20 cellular contexts compared by ENCODE assay signal in genomic region chr10:79099898-79100448, GRCh38. TPM values are rescaled to one million over a fixed set of nuclear protein-coding genes. Genes with fewer than 3 reads are reported as not detected.
A peak's percentile ranks its signal among the peaks of the same experiment; 100 is the strongest.
DNase-seq lines count a peak whose midpoint lies in the region; ATAC-seq, FAIRE-seq and TF ChIP-seq lines count a peak whose summit lies in the region.
"Had no signal": no experiment of that assay in that cellular context is flagged by ENCODE, and none has a peak within 500 bp of the region (broad histone marks: within the 10 kb centered on the region; RNA-seq: fewer than 3 reads in every experiment).

No MANE protein-coding gene starts in this region.

- TF ChIP-seq POLR2A in thyroid gland (IDR thresholded peaks at IDR 0.05): no peak

- H3K27me3 Mint-ChIP-seq in MCF 10A (ENCODE audit: insufficient read depth, unreplicated experiment): no peaks in the 10 kb centered on the region
- H3K27me3 Mint-ChIP-seq: CD4-positive, CD25-positive, alpha-beta regulatory T cell; central memory CD8-positive, alpha-beta T cell; stimulated activated naive CD8-positive, alpha-beta T cell treated with anti-CD3 and anti-CD28 coated beads, Interleukin-15, Interleukin-2, amounts not matched to agents 100 ng/mL and 50 ng/mL, for 24 hours had no signal

- H3K27ac ChIP-seq in mammary epithelial cell (ENCODE audit: insufficient read depth, low read depth, low read length) (no peak overlapping the region), KOPT-K1 (ENCODE audit: low read depth, low read length, poor library complexity, severe bottlenecking) (peak overlapping the region; percentile 29), kidney (ENCODE audit: low read depth in 2 of 2, low read length in 2 of 2) (peak overlapping the region; percentile 88 to 90), thyroid gland (peak overlapping the region; percentile 89 to 96 (median 93))

- POLR2A ChIA-PET in MCF 10A (lab: Yijun Ruan, JAX): interaction anchor here (1.9 to 2.0 kb wide), 2 partner anchors 11 to 12 kb away, joined by 4 to 5 read pairs; no protein-coding TSS in a partner anchor

- dilution Hi-C loops in mammary epithelial cell (cut with HindIII; ENCODE audit: low sequenced_read_pairs): no loop called here

- no peaks in the 10 kb centered on the region for H3K9me3 Mint-ChIP-seq in MCF 10A (ENCODE audit: unreplicated experiment)
- H3K9me3 Mint-ChIP-seq: central memory CD8-positive, alpha-beta T cell; stimulated activated naive CD8-positive, alpha-beta T cell treated with anti-CD3 and anti-CD28 coated beads, Interleukin-15, Interleukin-2, amounts not matched to agents 100 ng/mL and 50 ng/mL, for 24 hours had no signal

- no peak for FAIRE-seq in kidney (lab: Jason Lieb, UNC)
- FAIRE-seq: GM12878, HepG2 had no signal

- no peaks in the 10 kb centered on the region for H3K9me3 ChIP-seq in mammary epithelial cell (replicated peaks; ENCODE audit: insufficient read depth, low read length)
- H3K9me3 ChIP-seq in KOPT-K1 (ENCODE audit: insufficient read depth, low read length, poor library complexity, severe bottlenecking): no peaks in the 10 kb centered on the region
- H3K9me3 ChIP-seq in kidney (ENCODE audit: control insufficient read depth in 1 of 2, low read length in 2 of 2): no peaks in the 10 kb centered on the region
- no peaks in the 10 kb centered on the region for H3K9me3 ChIP-seq in thyroid gland
- H3K9me3 ChIP-seq: MG63, ovary had no signal

- H3K4me3 Mint-ChIP-seq in MCF 10A (ENCODE audit: unreplicated experiment): no peak overlapping the region
- H3K4me3 Mint-ChIP-seq: central memory CD8-positive, alpha-beta T cell; stimulated activated naive CD8-positive, alpha-beta T cell treated with anti-CD3 and anti-CD28 coated beads, Interleukin-15, Interleukin-2, amounts not matched to agents 100 ng/mL and 50 ng/mL, for 24 hours had no signal

- no peak for ATAC-seq in HG03565 (IDR thresholded peaks at IDR 0.05; ENCODE audit: unreplicated experiment)
- ATAC-seq: esophagus mucosa, GM12878, HepG2, left ventricle myocardium superior had no signal

- H3K27me3 ChIP-seq in mammary epithelial cell (ENCODE audit: insufficient read depth, low read length) (no peaks in the 10 kb centered on the region), thyroid gland (no peaks in the 10 kb centered on the region)
- H3K27me3 ChIP-seq: MG63, ovary had no signal

- no peaks in the 10 kb centered on the region for H4K20me1 ChIP-seq in mammary epithelial cell (ENCODE audit: insufficient read depth, low read length)

- H3K4me3 ChIP-seq in mammary epithelial cell (replicated peaks in 1 of 3; ENCODE audit: insufficient read depth in 1 of 3, low read depth in 2 of 3, low read length in 3 of 3) (no peak overlapping the region), kidney (ENCODE audit: low read length in 2 of 2) (no peak overlapping the region), thyroid gland (replicated peaks in 1 of 3) (no peak overlapping the region)
- H3K4me3 ChIP-seq: GM12878, MG63, ovary had no signal

- H3K9ac ChIP-seq in mammary epithelial cell (ENCODE audit: insufficient read depth, low read length) (no peak overlapping the region), kidney (ENCODE audit: low read length in 2 of 2) (peak overlapping the region in 1 of 2 donors; percentile 49)

- DNase-seq in MCF 10A (ENCODE audit: unreplicated experiment) (no peak), mammary epithelial cell (no peak), kidney (no peak), thyroid gland (no peak), activated gamma-delta T cell treated with Interleukin-2 at 50 U/mL for 16 hours (no peak), GM20000 (ENCODE audit: low spot score) (no peak)
- DNase-seq: activated CD4-positive, CD25-positive, alpha-beta regulatory T cell; CD4-positive, CD25-positive, alpha-beta regulatory T cell; DMS153; left ventricle myocardium superior; MG63; NCI-H774; ovary had no signal

- H3K36me3 Mint-ChIP-seq in MCF 10A (ENCODE audit: insufficient read depth, unreplicated experiment): no peaks in the 10 kb centered on the region
- H3K36me3 Mint-ChIP-seq: CD4-positive, CD25-positive, alpha-beta regulatory T cell had no signal

- H3K79me2 ChIP-seq in mammary epithelial cell (ENCODE audit: insufficient read depth, low read length): peaks cover 97% of the 10 kb centered on the region

- H3K4me1 ChIP-seq in mammary epithelial cell (ENCODE audit: insufficient read depth, low read length) (peaks cover 44% of the 10 kb centered on the region), kidney (ENCODE audit: control insufficient read depth in 1 of 2, insufficient read depth in 1 of 2, low read depth in 1 of 2, low read length in 2 of 2) (peaks cover 75 to 84% of the 10 kb centered on the region in 2 donors), thyroid gland (peaks cover 91 to 100% of the 10 kb centered on the region in 2 donors)

- no peak overlapping the region for H3K4me2 ChIP-seq in mammary epithelial cell (ENCODE audit: insufficient read depth, low read depth, low read length)

- H3K36me3 ChIP-seq in mammary epithelial cell (ENCODE audit: insufficient read depth, low read length) (no peaks in the 10 kb centered on the region), KOPT-K1 (ENCODE audit: insufficient read depth, low read length) (no peaks in the 10 kb centered on the region), kidney (ENCODE audit: control insufficient read depth in 1 of 2, insufficient read depth in 2 of 2, low read length in 2 of 2) (no peaks in the 10 kb centered on the region), thyroid gland (peaks cover 0 to 4% of the 10 kb centered on the region in 2 donors)
- H3K36me3 ChIP-seq: ovary had no signal

- 92% methylated on average over 2 of the region's 2 CpGs for WGBS in mammary epithelial cell (ENCODE audit: low coverage, missing lambda C conversion rate)
- WGBS in thyroid gland, 2 donors: 88% methylated on average over 2 of the region's 2 CpGs; no CpG with 5 or more reads in 1 of the 2 donors

- H3K27ac Mint-ChIP-seq in MCF 10A (ENCODE audit: low read depth, unreplicated experiment): peak overlapping the region; percentile 72
- H3K27ac Mint-ChIP-seq: stimulated activated naive CD8-positive, alpha-beta T cell treated with anti-CD3 and anti-CD28 coated beads, Interleukin-15, Interleukin-2, amounts not matched to agents 100 ng/mL and 50 ng/mL, for 24 hours had no signal

- H2AFZ ChIP-seq in mammary epithelial cell (ENCODE audit: low read depth, low read length): no peak overlapping the region

- in situ Hi-C loops in mammary epithelial cell (cut with MboI; ENCODE audit: low sequenced_read_pairs in 2 of 2): no loop called here

- peaks cover 44% of the 10 kb centered on the region for H3K4me1 Mint-ChIP-seq in MCF 10A (ENCODE audit: insufficient read depth, unreplicated experiment)

- no peak for TF ChIP-seq CTCF in MCF 10A (IDR thresholded peaks at IDR 0.05; ENCODE audit: unreplicated experiment)
- TF ChIP-seq CTCF in mammary epithelial cell (conservative IDR thresholded peaks at IDR 0.05 in 1 of 2, IDR thresholded peaks at IDR 0.05 in 1 of 2; ENCODE audit: extremely low read depth in 1 of 2, insufficient read depth in 1 of 2, low read depth in 1 of 2, low read length in 2 of 2): no peak
- TF ChIP-seq CTCF in kidney (IDR thresholded peaks at IDR 0.05; ENCODE audit: borderline replicate concordance, extremely low read depth, insufficient read depth): no peak
- TF ChIP-seq CTCF in thyroid gland (IDR thresholded peaks at IDR 0.05): no peak
- no peak for TF ChIP-seq CTCF in GM20000 (IDR thresholded peaks at IDR 0.05; ENCODE audit: extremely low read depth, missing control alignments)

- intact Hi-C loops in MCF 10A (cut with micrococcal nuclease): no loop called here
- intact Hi-C loops in mammary epithelial cell (cut with micrococcal nuclease): no loop called here
- intact Hi-C loops in kidney (cut with DNase I): no loop called here
- intact Hi-C loops in thyroid gland (cut with DNase I): no loop called here

- CTCF ChIA-PET in MCF 10A (lab: Yijun Ruan, JAX) (no interaction called here), mammary epithelial cell (lab: Charles Lee; ENCODE audit: low non-redundant PET) (no interaction called here)

- BruUV-seq in MCF 10A (replicated peaks; lab: Mats Ljungman, UMichigan) (no TSS peak), mammary epithelial cell (replicated peaks; lab: Mats Ljungman, UMichigan) (no TSS peak)

RNA-seq across cellular contexts. Expression of gene ZMIZ1, which starts 31.2 kb away (rescaled TPM):
- total RNA-seq in MCF 10A (2022) (15.5 and 20.3 TPM in 2 replicates), mammary epithelial cell (10 to 100 TPM; 22.3 to 25.0 TPM), kidney (97.6 TPM), thyroid gland (100 to 1,000 TPM in 2 of 4 donors, 10 to 100 TPM in 2; 59.9 to 128 (median 94.4) TPM)
- polyA plus RNA-seq in mammary epithelial cell (5.9 TPM), kidney (ENCODE audit: insufficient read depth, low read depth, low replicate concordance) (14.2 TPM)
- polyA minus RNA-seq in mammary epithelial cell: 16.3 TPM
